ENCODE assay signal across 26 cellular contexts in the genomic region with DNA sequence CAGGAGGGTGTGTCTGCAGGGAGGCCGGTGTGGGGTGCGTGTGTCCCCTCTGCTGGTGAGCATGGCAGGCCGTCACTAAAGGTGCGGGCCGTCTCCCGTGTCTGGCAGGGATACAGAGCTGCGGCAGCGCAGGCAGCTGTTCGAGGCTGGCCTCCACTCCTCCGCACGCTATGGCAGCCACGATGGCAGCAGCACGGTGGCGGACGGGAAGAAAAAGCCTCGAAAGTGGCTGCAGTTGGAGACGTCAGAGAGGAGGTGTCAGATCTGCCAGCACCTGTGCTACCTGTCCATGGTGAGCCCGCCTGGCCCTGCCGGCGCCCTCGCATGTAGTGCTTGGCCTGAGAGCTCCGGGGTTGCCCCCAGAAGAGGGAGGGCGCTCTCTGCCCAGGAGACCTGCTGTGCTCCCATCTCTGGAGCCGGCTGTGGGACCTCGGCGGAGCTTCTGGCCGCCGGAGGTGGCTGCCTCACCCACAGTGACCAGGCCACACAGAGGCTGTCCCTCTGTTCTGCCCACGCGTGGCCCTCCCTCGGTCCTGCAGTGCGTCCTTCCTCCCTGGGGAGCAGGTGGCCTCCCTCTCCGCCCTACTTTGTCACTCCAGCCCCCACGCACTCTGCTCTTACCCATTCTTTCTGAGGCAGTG.
DNase-seq lines count a peak whose midpoint lies in the region; ATAC-seq and TF ChIP-seq lines count a peak whose summit lies in the region.
"Had no signal": no experiment of that assay in that cellular context is flagged by ENCODE, and none has a peak within 500 bp of the region (broad histone marks: within the 10 kb centered on the region; RNA-seq: fewer than 3 reads in every experiment).

No MANE protein-coding gene starts in this region.

- peaks cover 5% of the 10 kb centered on the region for H4K20me1 ChIP-seq in neural progenitor cell (ENCODE audit: low read depth)

- peaks cover 73% of the 10 kb centered on the region for H3K4me1 ChIP-seq in left ventricle myocardium inferior
- H3K4me1 ChIP-seq in neural progenitor cell: no peaks in the 10 kb centered on the region
- H3K4me1 ChIP-seq: BE2C, body of pancreas, prostate gland, tibial artery had no signal

- H3K4me1 Mint-ChIP-seq in dendritic cell treated with granulocyte-macrophage colony-stimulating factor and Interleukin-4, amounts not matched to agents 40 ng/mL and 50 ng/mL, for 4 days (ENCODE audit: low read depth): peaks cover 74% of the 10 kb centered on the region
- H3K4me1 Mint-ChIP-seq in natural killer cell (peaks cover 25 to 49% of the 10 kb centered on the region in 2 donors), neural progenitor cell (peaks cover 2% of the 10 kb centered on the region)

- no peaks in the 10 kb centered on the region for H3K9me3 Mint-ChIP-seq in dendritic cell treated with granulocyte-macrophage colony-stimulating factor and Interleukin-4, amounts not matched to agents 40 ng/mL and 50 ng/mL, for 4 days
- no peaks in the 10 kb centered on the region for H3K9me3 Mint-ChIP-seq in natural killer cell
- no peaks in the 10 kb centered on the region for H3K9me3 Mint-ChIP-seq in neural progenitor cell
- H3K9me3 Mint-ChIP-seq: stimulated activated naive CD8-positive, alpha-beta T cell treated with anti-CD3 and anti-CD28 coated beads, Interleukin-15, Interleukin-2, amounts not matched to agents 100 ng/mL and 50 ng/mL, for 24 hours had no signal

- no peak overlapping the region for H2AFZ ChIP-seq in neural progenitor cell (replicated peaks)

- H3K4me3 Mint-ChIP-seq in dendritic cell treated with granulocyte-macrophage colony-stimulating factor and Interleukin-4, amounts not matched to agents 40 ng/mL and 50 ng/mL, for 4 days: no peak overlapping the region
- H3K4me3 Mint-ChIP-seq in natural killer cell (no peak overlapping the region), neural progenitor cell (no peak overlapping the region)
- H3K4me3 Mint-ChIP-seq: stimulated activated naive CD8-positive, alpha-beta T cell treated with anti-CD3 and anti-CD28 coated beads, Interleukin-15, Interleukin-2, amounts not matched to agents 100 ng/mL and 50 ng/mL, for 24 hours had no signal

- peaks cover 100% of the 10 kb centered on the region for H3K36me3 Mint-ChIP-seq in dendritic cell treated with granulocyte-macrophage colony-stimulating factor and Interleukin-4, amounts not matched to agents 40 ng/mL and 50 ng/mL, for 4 days (ENCODE audit: low read depth)
- H3K36me3 Mint-ChIP-seq in natural killer cell (peaks cover 6% of the 10 kb centered on the region), neural progenitor cell (peaks cover 55% of the 10 kb centered on the region)

- H3F3A ChIP-seq in neural progenitor cell (ENCODE audit: low read depth): no peaks in the 10 kb centered on the region

- H3K4me3 ChIP-seq in left ventricle myocardium inferior: no peak overlapping the region
- no peak overlapping the region for H3K4me3 ChIP-seq in neural progenitor cell
- H3K4me3 ChIP-seq: adrenal gland, body of pancreas, lung, MG63, prostate gland, tibial artery had no signal

- DNase-seq in left ventricle myocardium inferior (no peak), cardiac septum (ENCODE audit: low spot score) (no peak), natural killer cell (no peak), neural progenitor cell (ENCODE audit: low spot score) (no peak), NCI-H510A (lab: John Stamatoyannopoulos, UW) (no peak)
- DNase-seq: activated CD4-positive, alpha-beta T cell treated with anti-CD3 and anti-CD28 coated beads, Interleukin-2, amount 50 U/mL, for 4 hours; activated gamma-delta T cell treated with Interleukin-2 at 50 U/mL for 16 hours; adrenal gland; BE2C; body of pancreas; DMS53; islet precursor cell; KBM-7; MG63; NCI-H1417 treated with DMSO at 0.1 percent for 48 hours; NCI-H2081; NCI-H226; stimulated activated CD4-positive, alpha-beta T cell treated with anti-CD3 and anti-CD28 coated beads, Interleukin-15, amount 100 ng/mL, for 24 hours; T-helper 1 cell; tibial artery had no signal

- no peaks in the 10 kb centered on the region for H3K27me3 ChIP-seq in left ventricle myocardium inferior (ENCODE audit: low read depth)
- H3K27me3 ChIP-seq in neural progenitor cell: no peaks in the 10 kb centered on the region
- H3K27me3 ChIP-seq: adrenal gland, BE2C, body of pancreas, MG63, neutrophil, tibial artery had no signal

- H3K27ac ChIP-seq in left ventricle myocardium inferior (replicated peaks) (peak overlapping the region; percentile 89), neural progenitor cell (no peak overlapping the region)
- H3K27ac ChIP-seq: body of pancreas, neutrophil, prostate gland, tibial artery had no signal

- H3K9ac ChIP-seq in neural progenitor cell: no peak overlapping the region

- H3K9me3 ChIP-seq in left ventricle myocardium inferior (replicated peaks): no peaks in the 10 kb centered on the region
- no peaks in the 10 kb centered on the region for H3K9me3 ChIP-seq in neural progenitor cell (ENCODE audit: low read depth)
- H3K9me3 ChIP-seq: adrenal gland, BE2C, body of pancreas, MG63, neutrophil, prostate gland, tibial artery had no signal

- intact Hi-C loops in left ventricle myocardium inferior (cut with micrococcal nuclease): no loop called here
- intact Hi-C loops in cardiac septum (cut with DNase I): loop anchor here (10.0 kb wide), 1 partner anchor 692 kb away; no protein-coding TSS in a partner anchor
- intact Hi-C loops in dendritic cell treated with granulocyte-macrophage colony-stimulating factor and Interleukin-4, amounts not matched to agents 40 ng/mL and 50 ng/mL, for 4 days (cut with micrococcal nuclease): no loop called here
- intact Hi-C loops in natural killer cell (cut with micrococcal nuclease): no loop called here

- no peaks in the 10 kb centered on the region for H3K27me3 Mint-ChIP-seq in dendritic cell treated with granulocyte-macrophage colony-stimulating factor and Interleukin-4, amounts not matched to agents 40 ng/mL and 50 ng/mL, for 4 days
- H3K27me3 Mint-ChIP-seq in natural killer cell (ENCODE audit: low read depth in 2 of 2) (no peaks in the 10 kb centered on the region), neural progenitor cell (ENCODE audit: insufficient read depth, low read depth) (peaks cover 2% of the 10 kb centered on the region)
- H3K27me3 Mint-ChIP-seq: stimulated activated naive CD8-positive, alpha-beta T cell treated with anti-CD3 and anti-CD28 coated beads, Interleukin-15, Interleukin-2, amounts not matched to agents 100 ng/mL and 50 ng/mL, for 24 hours had no signal

- H3K36me3 ChIP-seq in left ventricle myocardium inferior (peaks cover 68% of the 10 kb centered on the region), neural progenitor cell (no peaks in the 10 kb centered on the region)
- H3K36me3 ChIP-seq: MG63 had no signal

- peak overlapping the region; percentile 69 for H3K27ac Mint-ChIP-seq in dendritic cell treated with granulocyte-macrophage colony-stimulating factor and Interleukin-4, amounts not matched to agents 40 ng/mL and 50 ng/mL, for 4 days
- H3K27ac Mint-ChIP-seq in natural killer cell (peak overlapping the region; percentile 72 to 81), neural progenitor cell (no peak overlapping the region)

- no peak for TF ChIP-seq CTCF in left ventricle myocardium inferior (IDR thresholded peaks at IDR 0.05; ENCODE audit: borderline replicate concordance)
- no peak for TF ChIP-seq CTCF in natural killer cell (IDR thresholded peaks at IDR 0.05)
- TF ChIP-seq CTCF in neural progenitor cell (IDR thresholded peaks at IDR 0.05): no peak

- no peak overlapping the region for H3K4me2 ChIP-seq in neural progenitor cell

- H3K79me2 ChIP-seq in neural progenitor cell (ENCODE audit: low read depth): no peaks in the 10 kb centered on the region

- ATAC-seq in natural killer cell: no peak
- no peak for ATAC-seq in esophagus mucosa
- ATAC-seq: body of pancreas had no signal
